In genomic region chr12:75571651-75572050, GRCh38 we compare ENCODE assay signal across 21 cellular contexts.
DNase-seq lines count a peak whose midpoint lies in the region; ATAC-seq and TF ChIP-seq lines count a peak whose summit lies in the region.
"Had no signal": no experiment of that assay in that cellular context is flagged by ENCODE, and none has a peak within 500 bp of the region (broad histone marks: within the 10 kb centered on the region; RNA-seq: fewer than 3 reads in every experiment).

No MANE protein-coding gene starts in this region.

- H3K27ac ChIP-seq in Panc1 (ENCODE audit: low read length) (peak overlapping the region; percentile 36; the same call in 1 of the 2 replicates), SJCRH30 (no peak overlapping the region), A673 (ENCODE audit: low read depth, low read length, poor library complexity, severe bottlenecking) (no peak overlapping the region)
- H3K27ac ChIP-seq: A549, GM23248 had no signal

- peaks cover 27% of the 10 kb centered on the region for H3K4me1 Mint-ChIP-seq in Calu3 (ENCODE audit: low read depth, unreplicated experiment)
- H3K4me1 Mint-ChIP-seq in activated CD8-positive, alpha-beta memory T cell treated with anti-CD3 and anti-CD28 coated beads, Interleukin-2, amount 10 ng/mL, durations not matched to agents 7 days and 5 days, result no peaks in the 10 kb centered on the region

- BruUV-seq in Calu3 (replicated peaks; lab: Mats Ljungman, UMichigan), result no TSS peak
- no TSS peak for BruUV-seq in Panc1 (replicated peaks; lab: Mats Ljungman, UMichigan)
- no TSS peak for BruUV-seq in A673 (replicated peaks; lab: Mats Ljungman, UMichigan)

- H3K27me3 ChIP-seq in Panc1 (ENCODE audit: control insufficient read depth, insufficient read depth, low read length) (no peaks in the 10 kb centered on the region), SJCRH30 (no peaks in the 10 kb centered on the region), A673 (replicated peaks; ENCODE audit: insufficient read depth, low read depth, low read length, poor library complexity) (no peaks in the 10 kb centered on the region)
- H3K27me3 ChIP-seq: BE2C had no signal

- DNase-seq in Calu3 (peak; percentile 27), Panc1 (ENCODE audit: low read depth, low spot score) (no peak), dermis blood vessel endothelial cell (peak; percentile 63), medulla oblongata (ENCODE audit: extremely low spot score) (peak; percentile 17), SJCRH30 (no peak), A673 (ENCODE audit: low spot score) (no peak), NCI-H526 treated with DMSO at 0.1 percent for 48 hours (lab: John Stamatoyannopoulos, UW) (no peak)
- DNase-seq in activated CD8-positive, alpha-beta memory T cell treated with anti-CD3 and anti-CD28 coated beads, Interleukin-2, amount 10 ng/mL, durations not matched to agents 7 days and 5 days, result no peak
- DNase-seq: BE2C, DMS 273 treated with DMSO at 0.1 percent for 48 hours, DMS79 treated with DMSO at 0.1 percent for 48 hours, GM23248, MM.1S, NCI-H1092, NCI-H187 treated with DMSO at 0.1 percent for 48 hours, NCI-H82 had no signal

- TF ChIP-seq CTCF in Calu3 (IDR thresholded peaks at IDR 0.05; ENCODE audit: unreplicated experiment) (no peak), Panc1 (IDR thresholded peaks at IDR 0.05) (no peak), A673 (conservative IDR thresholded peaks at IDR 0.05; ENCODE audit: low read depth, low read length) (no peak)

- H3K9me3 Mint-ChIP-seq in Calu3 (ENCODE audit: low read depth, unreplicated experiment), result peaks cover 17% of the 10 kb centered on the region
- H3K9me3 Mint-ChIP-seq in activated CD8-positive, alpha-beta memory T cell treated with anti-CD3 and anti-CD28 coated beads, Interleukin-2, amount 10 ng/mL, durations not matched to agents 7 days and 5 days (ENCODE audit: low read depth), result no peaks in the 10 kb centered on the region

- H3K4me3 ChIP-seq in Panc1 (ENCODE audit: low read depth in 2 of 2, low read length in 2 of 2) (no peak overlapping the region), SJCRH30 (no peak overlapping the region), A673 (ENCODE audit: low read depth, low read length, poor library complexity, severe bottlenecking) (no peak overlapping the region)
- H3K4me3 ChIP-seq: A549, GM12878, GM23248, HAP-1, K562 had no signal

- no peak for ATAC-seq in Panc1
- no peak for ATAC-seq in activated CD8-positive, alpha-beta memory T cell treated with anti-CD3 and anti-CD28 coated beads, Interleukin-2, amount 10 ng/mL, durations not matched to agents 7 days and 5 days
- ATAC-seq: A549, GM12878, K562, Right ventricle myocardium inferior had no signal

- POLR2A ChIA-PET in Panc1 (lab: Charles Lee) (no interaction called here), A673 (lab: Charles Lee; ENCODE audit: low non-redundant PET) (no interaction called here)

- no peaks in the 10 kb centered on the region for H3K36me3 Mint-ChIP-seq in Calu3 (ENCODE audit: insufficient read depth, unreplicated experiment)
- H3K36me3 Mint-ChIP-seq in activated CD8-positive, alpha-beta memory T cell treated with anti-CD3 and anti-CD28 coated beads, Interleukin-2, amount 10 ng/mL, durations not matched to agents 7 days and 5 days, result no peaks in the 10 kb centered on the region

- CTCF ChIA-PET in Calu3 (lab: Charles Lee) (interaction anchor here (1.2 kb wide), 1 partner anchor 18 kb away, joined by 3 read pairs; no protein-coding TSS in a partner anchor), Panc1 (lab: Charles Lee) (no interaction called here), A673 (lab: Charles Lee) (no interaction called here)
- CTCF ChIA-PET in activated CD8-positive, alpha-beta memory T cell treated with anti-CD3 and anti-CD28 coated beads, Interleukin-2, amount 10 ng/mL, durations not matched to agents 7 days and 5 days (lab: Charles Lee), result no interaction called here

- H3K27me3 Mint-ChIP-seq in Calu3 (ENCODE audit: unreplicated experiment), result no peaks in the 10 kb centered on the region
- H3K27me3 Mint-ChIP-seq in activated CD8-positive, alpha-beta memory T cell treated with anti-CD3 and anti-CD28 coated beads, Interleukin-2, amount 10 ng/mL, durations not matched to agents 7 days and 5 days, result peaks cover 3% of the 10 kb centered on the region

- peak overlapping the region; percentile 24 for H3K4me3 Mint-ChIP-seq in Calu3 (ENCODE audit: low read depth, unreplicated experiment)
- H3K4me3 Mint-ChIP-seq in activated CD8-positive, alpha-beta memory T cell treated with anti-CD3 and anti-CD28 coated beads, Interleukin-2, amount 10 ng/mL, durations not matched to agents 7 days and 5 days, result no peak overlapping the region

- in situ Hi-C loops in Panc1 (cut with HindIII; ENCODE audit: low pct_unique_long_range_greater_than_20kb, low sequenced_read_pairs), result no loop called here

- peaks cover 17% of the 10 kb centered on the region; the same call in 1 of the 2 replicates for H3K9me3 ChIP-seq in Panc1 (ENCODE audit: control insufficient read depth, insufficient read depth, low read depth, low read length)
- 0 out of 2 replicates have a peak, but pooled peaks cover 8% of the 10 kb centered on the region for H3K9me3 ChIP-seq in SJCRH30 (replicated peaks)
- H3K9me3 ChIP-seq in A673 (ENCODE audit: low read depth, low read length, poor library complexity, severe bottlenecking), result no peaks in the 10 kb centered on the region
- H3K9me3 ChIP-seq: A549, BE2C, HAP-1 had no signal

- H3K27ac Mint-ChIP-seq in Calu3 (ENCODE audit: unreplicated experiment), result peak overlapping the region; percentile 73
- H3K27ac Mint-ChIP-seq in activated CD8-positive, alpha-beta memory T cell treated with anti-CD3 and anti-CD28 coated beads, Interleukin-2, amount 10 ng/mL, durations not matched to agents 7 days and 5 days, result no peak overlapping the region

- H3K4me1 ChIP-seq in Panc1 (ENCODE audit: control insufficient read depth, insufficient read depth, low read length) (no peaks in the 10 kb centered on the region), SJCRH30 (peaks cover 2% of the 10 kb centered on the region; the same call in 1 of the 2 replicates), A673 (ENCODE audit: insufficient read depth, low read length, poor library complexity, severe bottlenecking) (peaks cover 11% of the 10 kb centered on the region)
- H3K4me1 ChIP-seq: A549, BE2C had no signal

- intact Hi-C loops in Calu3 (cut with micrococcal nuclease; ENCODE audit: unreplicated experiment), result no loop called here
- intact Hi-C loops in Panc1 (cut with micrococcal nuclease; ENCODE audit: unreplicated experiment), result no loop called here
- intact Hi-C loops in A673 (cut with micrococcal nuclease; ENCODE audit: unreplicated experiment), result no loop called here

- no peaks in the 10 kb centered on the region for H3K36me3 ChIP-seq in Panc1 (ENCODE audit: control insufficient read depth, insufficient read depth, low read length)
- no peaks in the 10 kb centered on the region for H3K36me3 ChIP-seq in SJCRH30
- H3K36me3 ChIP-seq in A673 (ENCODE audit: insufficient read depth, low read length, poor library complexity, severe bottlenecking), result no peaks in the 10 kb centered on the region
- H3K36me3 ChIP-seq: BE2C, HAP-1 had no signal

Comparison
In these comparisons a context has a peak if more than half of its experiments do, and no peak if none do; other contexts are left out.
1. DNase-seq: peak in Calu3 (single experiment), dermis blood vessel endothelial cell (single experiment) and medulla oblongata (single experiment); none in Panc1 (single experiment), SJCRH30 (0 of 2), activated CD8-positive, alpha-beta memory T cell treated with anti-CD3 and anti-CD28 coated beads, Interleukin-2, amount 10 ng/mL, durations not matched to agents 7 days and 5 days (single experiment), A673 (single experiment) and NCI-H526 treated with DMSO at 0.1 percent for 48 hours (single experiment).